Comparison of ENCODE assay signal across 1 cellular context in the genomic region with DNA sequence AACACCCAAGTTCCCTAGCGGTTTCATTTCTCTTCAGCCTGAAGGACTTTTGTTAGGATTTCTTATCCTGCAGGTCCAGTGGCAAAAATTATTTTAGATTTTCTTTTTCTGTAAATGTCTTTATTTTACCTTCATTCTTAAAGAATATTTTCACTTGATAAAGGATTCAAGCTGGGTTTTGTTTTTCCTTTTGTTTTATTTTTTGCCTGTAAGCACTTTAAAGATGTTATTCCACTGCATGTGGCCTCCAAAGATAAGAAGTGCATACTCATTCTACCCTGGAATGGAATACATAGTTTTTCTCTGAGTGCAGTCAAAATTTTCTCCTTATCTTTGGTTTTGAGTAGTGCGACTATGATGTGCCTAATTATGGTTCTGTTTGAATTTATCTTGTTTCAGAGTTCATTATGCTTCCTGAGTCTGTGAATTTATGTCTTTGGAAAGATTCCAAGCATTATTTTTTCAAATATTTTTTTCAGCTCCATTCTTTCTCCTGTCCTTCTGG.
A peak's percentile ranks its signal among the peaks of the same experiment; 100 is the strongest.
TF ChIP-seq lines count a peak whose summit lies in the region.

No MANE protein-coding gene starts in this region.

TF ChIP-seq in K562, 482 proteins besides CTCF, POLR2A, EP300 and RAD21 (continued from another document and continues in another):
- TF ChIP-seq, protein P1, sequence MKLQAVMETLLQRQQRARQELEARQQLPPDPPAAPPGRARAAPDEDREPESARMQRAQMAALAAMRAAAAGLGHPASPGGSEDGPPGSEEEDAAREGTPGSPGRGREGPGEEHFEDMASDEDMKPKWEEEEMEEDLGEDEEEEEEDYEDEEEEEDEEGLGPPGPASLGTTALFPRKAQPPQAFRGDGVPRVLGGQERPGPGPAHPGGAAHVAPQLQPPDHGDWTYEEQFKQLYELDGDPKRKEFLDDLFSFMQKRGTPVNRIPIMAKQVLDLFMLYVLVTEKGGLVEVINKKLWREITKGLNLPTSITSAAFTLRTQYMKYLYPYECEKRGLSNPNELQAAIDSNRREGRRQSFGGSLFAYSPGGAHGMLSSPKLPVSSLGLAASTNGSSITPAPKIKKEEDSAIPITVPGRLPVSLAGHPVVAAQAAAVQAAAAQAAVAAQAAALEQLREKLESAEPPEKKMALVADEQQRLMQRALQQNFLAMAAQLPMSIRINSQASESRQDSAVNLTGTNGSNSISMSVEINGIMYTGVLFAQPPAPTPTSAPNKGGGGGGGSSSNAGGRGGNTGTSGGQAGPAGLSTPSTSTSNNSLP (IDR thresholded peaks at IDR 0.05; ENCODE audit: borderline replicate concordance, low read depth, low read length), result peak; percentile 100
- TF ChIP-seq NEUROD1 (IDR thresholded peaks at IDR 0.05; ENCODE audit: borderline replicate concordance, low read depth, low read length, partially characterized antibody) (peak; percentile 60), KLF10 (CRISPR knock-in tag; IDR thresholded peaks at IDR 0.05) (no peak), KLF6 (CRISPR knock-in tag; IDR thresholded peaks at IDR 0.05; ENCODE audit: borderline replicate concordance) (no peak), ZNF165 (CRISPR knock-in tag; IDR thresholded peaks at IDR 0.05; ENCODE audit: borderline replicate concordance) (no peak), ERF (CRISPR knock-in tag; IDR thresholded peaks at IDR 0.05) (no peak), TBL1XR1 (IDR thresholded peaks at IDR 0.05; ENCODE audit: low read length in 2 of 2) (peak; percentile 54 to 98; a peak in 3 of 4 replicates), SLC30A9 (CRISPR knock-in tag; IDR thresholded peaks at IDR 0.05) (no peak), CBX3 (IDR thresholded peaks at IDR 0.05; ENCODE audit: borderline replicate concordance in 1 of 2, low read length in 2 of 2) (peak in 1 of 2 experiments; percentile 66; a peak in 1 of 3 replicates), CBFA2T2 (conservative IDR thresholded peaks at IDR 0.05) (no peak), U2AF1 (optimal IDR thresholded peaks at IDR 0.05; ENCODE audit: low read depth, low read length) (no peak), HMG20B (CRISPR knock-in tag; IDR thresholded peaks at IDR 0.05) (no peak), MBD2 (IDR thresholded peaks at IDR 0.05; ENCODE audit: borderline replicate concordance, low read depth) (peak; percentile 68; the same call in 1 of the 2 replicates), ZNF146 (CRISPR knock-in tag; IDR thresholded peaks at IDR 0.05; ENCODE audit: unreplicated experiment) (no peak), EWSR1 (IDR thresholded peaks at IDR 0.05; ENCODE audit: borderline replicate concordance, low read depth, partially characterized antibody) (no peak), HLTF (IDR thresholded peaks at IDR 0.05) (no peak), NCOA6 (IDR thresholded peaks at IDR 0.05) (peak; percentile 68; the same call in 1 of the 2 replicates), FOXK2 (conservative IDR thresholded peaks at IDR 0.05 in 1 of 2, IDR thresholded peaks at IDR 0.05 in 1 of 2; ENCODE audit: low read depth in 2 of 2) (peak in 1 of 2 experiments; percentile 35; a peak in 2 of 4 replicates), NCOA1 (IDR thresholded peaks at IDR 0.05; ENCODE audit: low read depth) (peak; percentile 81), ZNF253 (CRISPR knock-in tag; conservative IDR thresholded peaks at IDR 0.05) (no peak), HNRNPH1 (optimal IDR thresholded peaks at IDR 0.05; ENCODE audit: low read depth, low read length) (no peak), LCOR (CRISPR knock-in tag; IDR thresholded peaks at IDR 0.05) (peak; percentile 84), TFAM (CRISPR knock-in tag; conservative IDR thresholded peaks at IDR 0.05) (no peak), ZNF217 (CRISPR knock-in tag; IDR thresholded peaks at IDR 0.05) (no peak), FOXJ3 (CRISPR knock-in tag; IDR thresholded peaks at IDR 0.05) (no peak), NFIC (IDR thresholded peaks at IDR 0.05) (peak; percentile 97)
- TF ChIP-seq, protein P2, sequence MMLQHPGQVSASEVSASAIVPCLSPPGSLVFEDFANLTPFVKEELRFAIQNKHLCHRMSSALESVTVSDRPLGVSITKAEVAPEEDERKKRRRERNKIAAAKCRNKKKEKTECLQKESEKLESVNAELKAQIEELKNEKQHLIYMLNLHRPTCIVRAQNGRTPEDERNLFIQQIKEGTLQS (IDR thresholded peaks at IDR 0.05), result peak; percentile 57; the same call in 1 of the 2 replicates
- TF ChIP-seq, protein P2 (CRISPR knock-in tag; conservative IDR thresholded peaks at IDR 0.05), result no peak
- TF ChIP-seq, protein P3, sequence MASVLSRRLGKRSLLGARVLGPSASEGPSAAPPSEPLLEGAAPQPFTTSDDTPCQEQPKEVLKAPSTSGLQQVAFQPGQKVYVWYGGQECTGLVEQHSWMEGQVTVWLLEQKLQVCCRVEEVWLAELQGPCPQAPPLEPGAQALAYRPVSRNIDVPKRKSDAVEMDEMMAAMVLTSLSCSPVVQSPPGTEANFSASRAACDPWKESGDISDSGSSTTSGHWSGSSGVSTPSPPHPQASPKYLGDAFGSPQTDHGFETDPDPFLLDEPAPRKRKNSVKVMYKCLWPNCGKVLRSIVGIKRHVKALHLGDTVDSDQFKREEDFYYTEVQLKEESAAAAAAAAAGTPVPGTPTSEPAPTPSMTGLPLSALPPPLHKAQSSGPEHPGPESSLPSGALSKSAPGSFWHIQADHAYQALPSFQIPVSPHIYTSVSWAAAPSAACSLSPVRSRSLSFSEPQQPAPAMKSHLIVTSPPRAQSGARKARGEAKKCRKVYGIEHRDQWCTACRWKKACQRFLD (CRISPR knock-in tag; IDR thresholded peaks at IDR 0.05), result peak; percentile 60
- TF ChIP-seq, protein P4, sequence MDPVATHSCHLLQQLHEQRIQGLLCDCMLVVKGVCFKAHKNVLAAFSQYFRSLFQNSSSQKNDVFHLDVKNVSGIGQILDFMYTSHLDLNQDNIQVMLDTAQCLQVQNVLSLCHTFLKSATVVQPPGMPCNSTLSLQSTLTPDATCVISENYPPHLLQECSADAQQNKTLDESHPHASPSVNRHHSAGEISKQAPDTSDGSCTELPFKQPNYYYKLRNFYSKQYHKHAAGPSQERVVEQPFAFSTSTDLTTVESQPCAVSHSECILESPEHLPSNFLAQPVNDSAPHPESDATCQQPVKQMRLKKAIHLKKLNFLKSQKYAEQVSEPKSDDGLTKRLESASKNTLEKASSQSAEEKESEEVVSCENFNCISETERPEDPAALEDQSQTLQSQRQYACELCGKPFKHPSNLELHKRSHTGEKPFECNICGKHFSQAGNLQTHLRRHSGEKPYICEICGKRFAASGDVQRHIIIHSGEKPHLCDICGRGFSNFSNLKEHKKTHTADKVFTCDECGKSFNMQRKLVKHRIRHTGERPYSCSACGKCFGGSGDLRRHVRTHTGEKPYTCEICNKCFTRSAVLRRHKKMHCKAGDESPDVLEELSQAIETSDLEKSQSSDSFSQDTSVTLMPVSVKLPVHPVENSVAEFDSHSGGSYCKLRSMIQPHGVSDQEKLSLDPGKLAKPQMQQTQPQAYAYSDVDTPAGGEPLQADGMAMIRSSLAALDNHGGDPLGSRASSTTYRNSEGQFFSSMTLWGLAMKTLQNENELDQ (CRISPR knock-in tag; IDR thresholded peaks at IDR 0.05; ENCODE audit: borderline replicate concordance), result no peak
- TF ChIP-seq, protein P5, sequence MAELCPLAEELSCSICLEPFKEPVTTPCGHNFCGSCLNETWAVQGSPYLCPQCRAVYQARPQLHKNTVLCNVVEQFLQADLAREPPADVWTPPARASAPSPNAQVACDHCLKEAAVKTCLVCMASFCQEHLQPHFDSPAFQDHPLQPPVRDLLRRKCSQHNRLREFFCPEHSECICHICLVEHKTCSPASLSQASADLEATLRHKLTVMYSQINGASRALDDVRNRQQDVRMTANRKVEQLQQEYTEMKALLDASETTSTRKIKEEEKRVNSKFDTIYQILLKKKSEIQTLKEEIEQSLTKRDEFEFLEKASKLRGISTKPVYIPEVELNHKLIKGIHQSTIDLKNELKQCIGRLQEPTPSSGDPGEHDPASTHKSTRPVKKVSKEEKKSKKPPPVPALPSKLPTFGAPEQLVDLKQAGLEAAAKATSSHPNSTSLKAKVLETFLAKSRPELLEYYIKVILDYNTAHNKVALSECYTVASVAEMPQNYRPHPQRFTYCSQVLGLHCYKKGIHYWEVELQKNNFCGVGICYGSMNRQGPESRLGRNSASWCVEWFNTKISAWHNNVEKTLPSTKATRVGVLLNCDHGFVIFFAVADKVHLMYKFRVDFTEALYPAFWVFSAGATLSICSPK (IDR thresholded peaks at IDR 0.05; ENCODE audit: borderline replicate concordance), result no peak
- TF ChIP-seq, protein P6, sequence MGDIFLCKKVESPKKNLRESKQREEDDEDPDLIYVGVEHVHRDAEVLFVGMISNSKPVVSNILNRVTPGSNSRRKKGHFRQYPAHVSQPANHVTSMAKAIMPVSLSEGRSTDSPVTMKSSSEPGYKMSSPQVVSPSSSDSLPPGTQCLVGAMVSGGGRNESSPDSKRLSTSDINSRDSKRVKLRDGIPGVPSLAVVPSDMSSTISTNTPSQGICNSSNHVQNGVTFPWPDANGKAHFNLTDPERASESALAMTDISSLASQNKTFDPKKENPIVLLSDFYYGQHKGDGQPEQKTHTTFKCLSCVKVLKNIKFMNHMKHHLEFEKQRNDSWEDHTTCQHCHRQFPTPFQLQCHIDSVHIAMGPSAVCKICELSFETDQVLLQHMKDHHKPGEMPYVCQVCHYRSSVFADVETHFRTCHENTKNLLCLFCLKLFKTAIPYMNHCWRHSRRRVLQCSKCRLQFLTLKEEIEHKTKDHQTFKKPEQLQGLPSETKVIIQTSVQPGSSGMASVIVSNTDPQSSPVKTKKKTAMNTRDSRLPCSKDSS (IDR thresholded peaks at IDR 0.05; ENCODE audit: low read depth, partially characterized antibody), result no peak
- TF ChIP-seq, protein P7, sequence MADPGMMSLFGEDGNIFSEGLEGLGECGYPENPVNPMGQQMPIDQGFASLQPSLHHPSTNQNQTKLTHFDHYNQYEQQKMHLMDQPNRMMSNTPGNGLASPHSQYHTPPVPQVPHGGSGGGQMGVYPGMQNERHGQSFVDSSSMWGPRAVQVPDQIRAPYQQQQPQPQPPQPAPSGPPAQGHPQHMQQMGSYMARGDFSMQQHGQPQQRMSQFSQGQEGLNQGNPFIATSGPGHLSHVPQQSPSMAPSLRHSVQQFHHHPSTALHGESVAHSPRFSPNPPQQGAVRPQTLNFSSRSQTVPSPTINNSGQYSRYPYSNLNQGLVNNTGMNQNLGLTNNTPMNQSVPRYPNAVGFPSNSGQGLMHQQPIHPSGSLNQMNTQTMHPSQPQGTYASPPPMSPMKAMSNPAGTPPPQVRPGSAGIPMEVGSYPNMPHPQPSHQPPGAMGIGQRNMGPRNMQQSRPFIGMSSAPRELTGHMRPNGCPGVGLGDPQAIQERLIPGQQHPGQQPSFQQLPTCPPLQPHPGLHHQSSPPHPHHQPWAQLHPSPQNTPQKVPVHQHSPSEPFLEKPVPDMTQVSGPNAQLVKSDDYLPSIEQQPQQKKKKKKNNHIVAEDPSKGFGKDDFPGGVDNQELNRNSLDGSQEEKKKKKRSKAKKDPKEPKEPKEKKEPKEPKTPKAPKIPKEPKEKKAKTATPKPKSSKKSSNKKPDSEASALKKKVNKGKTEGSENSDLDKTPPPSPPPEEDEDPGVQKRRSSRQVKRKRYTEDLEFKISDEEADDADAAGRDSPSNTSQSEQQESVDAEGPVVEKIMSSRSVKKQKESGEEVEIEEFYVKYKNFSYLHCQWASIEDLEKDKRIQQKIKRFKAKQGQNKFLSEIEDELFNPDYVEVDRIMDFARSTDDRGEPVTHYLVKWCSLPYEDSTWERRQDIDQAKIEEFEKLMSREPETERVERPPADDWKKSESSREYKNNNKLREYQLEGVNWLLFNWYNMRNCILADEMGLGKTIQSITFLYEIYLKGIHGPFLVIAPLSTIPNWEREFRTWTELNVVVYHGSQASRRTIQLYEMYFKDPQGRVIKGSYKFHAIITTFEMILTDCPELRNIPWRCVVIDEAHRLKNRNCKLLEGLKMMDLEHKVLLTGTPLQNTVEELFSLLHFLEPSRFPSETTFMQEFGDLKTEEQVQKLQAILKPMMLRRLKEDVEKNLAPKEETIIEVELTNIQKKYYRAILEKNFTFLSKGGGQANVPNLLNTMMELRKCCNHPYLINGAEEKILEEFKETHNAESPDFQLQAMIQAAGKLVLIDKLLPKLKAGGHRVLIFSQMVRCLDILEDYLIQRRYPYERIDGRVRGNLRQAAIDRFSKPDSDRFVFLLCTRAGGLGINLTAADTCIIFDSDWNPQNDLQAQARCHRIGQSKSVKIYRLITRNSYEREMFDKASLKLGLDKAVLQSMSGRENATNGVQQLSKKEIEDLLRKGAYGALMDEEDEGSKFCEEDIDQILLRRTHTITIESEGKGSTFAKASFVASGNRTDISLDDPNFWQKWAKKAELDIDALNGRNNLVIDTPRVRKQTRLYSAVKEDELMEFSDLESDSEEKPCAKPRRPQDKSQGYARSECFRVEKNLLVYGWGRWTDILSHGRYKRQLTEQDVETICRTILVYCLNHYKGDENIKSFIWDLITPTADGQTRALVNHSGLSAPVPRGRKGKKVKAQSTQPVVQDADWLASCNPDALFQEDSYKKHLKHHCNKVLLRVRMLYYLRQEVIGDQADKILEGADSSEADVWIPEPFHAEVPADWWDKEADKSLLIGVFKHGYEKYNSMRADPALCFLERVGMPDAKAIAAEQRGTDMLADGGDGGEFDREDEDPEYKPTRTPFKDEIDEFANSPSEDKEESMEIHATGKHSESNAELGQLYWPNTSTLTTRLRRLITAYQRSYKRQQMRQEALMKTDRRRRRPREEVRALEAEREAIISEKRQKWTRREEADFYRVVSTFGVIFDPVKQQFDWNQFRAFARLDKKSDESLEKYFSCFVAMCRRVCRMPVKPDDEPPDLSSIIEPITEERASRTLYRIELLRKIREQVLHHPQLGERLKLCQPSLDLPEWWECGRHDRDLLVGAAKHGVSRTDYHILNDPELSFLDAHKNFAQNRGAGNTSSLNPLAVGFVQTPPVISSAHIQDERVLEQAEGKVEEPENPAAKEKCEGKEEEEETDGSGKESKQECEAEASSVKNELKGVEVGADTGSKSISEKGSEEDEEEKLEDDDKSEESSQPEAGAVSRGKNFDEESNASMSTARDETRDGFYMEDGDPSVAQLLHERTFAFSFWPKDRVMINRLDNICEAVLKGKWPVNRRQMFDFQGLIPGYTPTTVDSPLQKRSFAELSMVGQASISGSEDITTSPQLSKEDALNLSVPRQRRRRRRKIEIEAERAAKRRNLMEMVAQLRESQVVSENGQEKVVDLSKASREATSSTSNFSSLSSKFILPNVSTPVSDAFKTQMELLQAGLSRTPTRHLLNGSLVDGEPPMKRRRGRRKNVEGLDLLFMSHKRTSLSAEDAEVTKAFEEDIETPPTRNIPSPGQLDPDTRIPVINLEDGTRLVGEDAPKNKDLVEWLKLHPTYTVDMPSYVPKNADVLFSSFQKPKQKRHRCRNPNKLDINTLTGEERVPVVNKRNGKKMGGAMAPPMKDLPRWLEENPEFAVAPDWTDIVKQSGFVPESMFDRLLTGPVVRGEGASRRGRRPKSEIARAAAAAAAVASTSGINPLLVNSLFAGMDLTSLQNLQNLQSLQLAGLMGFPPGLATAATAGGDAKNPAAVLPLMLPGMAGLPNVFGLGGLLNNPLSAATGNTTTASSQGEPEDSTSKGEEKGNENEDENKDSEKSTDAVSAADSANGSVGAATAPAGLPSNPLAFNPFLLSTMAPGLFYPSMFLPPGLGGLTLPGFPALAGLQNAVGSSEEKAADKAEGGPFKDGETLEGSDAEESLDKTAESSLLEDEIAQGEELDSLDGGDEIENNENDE (IDR thresholded peaks at IDR 0.05; ENCODE audit: low read depth, low read length), result no peak
